ENCODE assay signal across 33 cellular contexts in genomic region chr9:132147839-132148238, GRCh38.
"Had no signal": no experiment of that assay in that cellular context is flagged by ENCODE, and none has a peak within 500 bp of the region (broad histone marks: within the 10 kb centered on the region; RNA-seq: fewer than 3 reads in every experiment).

No MANE protein-coding gene starts in this region.

- H3K27ac ChIP-seq: ascending aorta, breast epithelium, cardiac muscle cell, colonic mucosa, epithelial cell of prostate, esophagus squamous epithelium, gastroesophageal sphincter, WERI-Rb-1 had no signal

- H3K36me3 Mint-ChIP-seq: activated CD4-positive, alpha-beta memory T cell treated with anti-CD3 and anti-CD28 coated beads for 36 hours; activated CD8-positive, alpha-beta memory T cell treated with anti-CD3 and anti-CD28 coated beads, Interleukin-2, amount 10 ng/mL, durations not matched to agents 7 days and 5 days; activated naive CD4-positive, alpha-beta T cell treated with anti-CD3 and anti-CD28 coated beads, Interleukin-2, amount 10 ng/mL, durations not matched to agents 7 days and 5 days; activated naive CD4-positive, alpha-beta T cell treated with anti-CD3 and anti-CD28 coated beads, Interleukin-2, amount 50 U/mL, for 72 hours; activated naive CD8-positive, alpha-beta T cell treated with anti-CD3 and anti-CD28 coated beads, Interleukin-2, amount 10 ng/mL, durations not matched to agents 7 days and 5 days; brain had no signal

- H3K9me3 Mint-ChIP-seq: activated CD4-positive, alpha-beta T cell treated with anti-CD3 and anti-CD28 coated beads, Interleukin-2, amount 10 ng/mL, durations not matched to agents 24 days and 14 days; activated naive CD4-positive, alpha-beta T cell treated with anti-CD3 and anti-CD28 coated beads, Interleukin-2, amount 10 ng/mL, durations not matched to agents 7 days and 5 days; activated naive CD4-positive, alpha-beta T cell treated with anti-CD3 and anti-CD28 coated beads, Interleukin-2, amount 50 U/mL, for 72 hours; activated naive CD8-positive, alpha-beta T cell treated with anti-CD3 and anti-CD28 coated beads, Interleukin-2, amount 10 ng/mL, durations not matched to agents 7 days and 5 days; activated T-cell treated with anti-CD3 and anti-CD28 coated beads, Interleukin-2, amount 50 U/mL, for 72 hours; T-helper 2 cell treated with Interferon-gamma antibody and Interleukin-4, amounts not matched to agents 5 μg/mL and 100 μg/mL, for 36 hours had no signal

- H3K4me1 Mint-ChIP-seq: activated naive CD4-positive, alpha-beta T cell treated with anti-CD3 and anti-CD28 coated beads, Interleukin-2, amount 10 ng/mL, durations not matched to agents 7 days and 5 days had no signal

- DNase-seq: activated CD4-positive, alpha-beta T cell treated with anti-CD3 and anti-CD28 coated beads, Interleukin-2, amount 10 ng/mL, durations not matched to agents 24 days and 14 days; activated CD4-positive, CD25-positive, alpha-beta regulatory T cell; activated CD4-positive, CD25-positive, alpha-beta regulatory T cell treated with anti-CD3 and anti-CD28 coated beads, Interleukin-2, amount 50 U/mL, for 72 hours; activated CD8-positive, alpha-beta memory T cell treated with anti-CD3 and anti-CD28 coated beads, Interleukin-2, amount 50 U/mL, for 4 hours; activated gamma-delta T cell; activated naive CD4-positive, alpha-beta T cell; activated naive CD4-positive, alpha-beta T cell treated with anti-CD3 and anti-CD28 coated beads, Interleukin-2, amount 10 ng/mL, durations not matched to agents 7 days and 5 days; activated naive CD8-positive, alpha-beta T cell treated with anti-CD3 and anti-CD28 coated beads, Interleukin-2, amount 10 ng/mL, durations not matched to agents 7 days and 5 days; activated T-cell treated with anti-CD3 and anti-CD28 coated beads, Interleukin-2, amount 50 U/mL, for 1 hour; central memory CD4-positive, alpha-beta T cell; cerebellar nuclear complex; colonic mucosa; effector CD8-positive, alpha-beta T cell; esophagus squamous epithelium; foreskin melanocyte; T-helper 17 cell; T1000; WERI-Rb-1 had no signal

- H3K4me1 ChIP-seq: ascending aorta, breast epithelium, colonic mucosa, esophagus squamous epithelium, gastroesophageal sphincter had no signal

- H3K27me3 ChIP-seq: ascending aorta, colonic mucosa had no signal

- H3K4me3 Mint-ChIP-seq: activated CD4-positive, alpha-beta memory T cell treated with anti-CD3 and anti-CD28 coated beads for 36 hours; activated CD4-positive, alpha-beta T cell treated with anti-CD3 and anti-CD28 coated beads for 36 hours; activated CD4-positive, alpha-beta T cell treated with anti-CD3 and anti-CD28 coated beads, Interleukin-2, amount 10 ng/mL, durations not matched to agents 24 days and 14 days; activated CD8-positive, alpha-beta memory T cell treated with anti-CD3 and anti-CD28 coated beads, Interleukin-2, amount 10 ng/mL, durations not matched to agents 7 days and 5 days; activated CD8-positive, alpha-beta T cell treated with anti-CD3 and anti-CD28 coated beads, Interleukin-2, amount 10 ng/mL, durations not matched to agents 7 days and 5 days; activated naive CD4-positive, alpha-beta T cell treated with anti-CD3 and anti-CD28 coated beads, Interleukin-2, amount 10 ng/mL, durations not matched to agents 7 days and 5 days; activated naive CD8-positive, alpha-beta T cell treated with anti-CD3 and anti-CD28 coated beads, Interleukin-2, amount 10 ng/mL, durations not matched to agents 7 days and 5 days; activated T-cell treated with anti-CD3 and anti-CD28 coated beads, Interleukin-2, amount 50 U/mL, for 72 hours; brain; T-helper 17 cell; T-helper 2 cell treated with Interferon-gamma antibody and Interleukin-4, amounts not matched to agents 5 μg/mL and 100 μg/mL, for 36 hours had no signal

- H3K36me3 ChIP-seq: ascending aorta, breast epithelium, cardiac muscle cell, colonic mucosa, esophagus squamous epithelium, gastroesophageal sphincter, WERI-Rb-1 had no signal

- ATAC-seq: activated CD4-positive, alpha-beta T cell treated with anti-CD3 and anti-CD28 coated beads for 36 hours; activated CD8-positive, alpha-beta T cell treated with anti-CD3 and anti-CD28 coated beads, Interleukin-2, amount 10 ng/mL, durations not matched to agents 7 days and 5 days; gastroesophageal sphincter; T-helper 17 cell had no signal

- H3K4me3 ChIP-seq: ascending aorta, breast epithelium, cardiac muscle cell, colonic mucosa, esophagus squamous epithelium, gastroesophageal sphincter had no signal

- H3K9me3 ChIP-seq: ascending aorta, breast epithelium, colonic mucosa, esophagus squamous epithelium, gastroesophageal sphincter had no signal

- H3K27ac Mint-ChIP-seq: activated CD4-positive, alpha-beta memory T cell treated with anti-CD3 and anti-CD28 coated beads for 36 hours; activated CD4-positive, alpha-beta T cell treated with anti-CD3 and anti-CD28 coated beads for 36 hours; activated CD4-positive, alpha-beta T cell treated with anti-CD3 and anti-CD28 coated beads, Interleukin-2, amount 10 ng/mL, durations not matched to agents 24 days and 14 days; activated CD8-positive, alpha-beta memory T cell treated with anti-CD3 and anti-CD28 coated beads, Interleukin-2, amount 10 ng/mL, durations not matched to agents 7 days and 5 days; activated CD8-positive, alpha-beta T cell treated with anti-CD3 and anti-CD28 coated beads, Interleukin-2, amount 10 ng/mL, durations not matched to agents 7 days and 5 days; activated naive CD4-positive, alpha-beta T cell treated with anti-CD3 and anti-CD28 coated beads, Interleukin-2, amount 10 ng/mL, durations not matched to agents 7 days and 5 days; activated naive CD8-positive, alpha-beta T cell treated with anti-CD3 and anti-CD28 coated beads, Interleukin-2, amount 10 ng/mL, durations not matched to agents 7 days and 5 days; activated T-cell treated with anti-CD3 and anti-CD28 coated beads, Interleukin-2, amount 50 U/mL, for 72 hours; T-helper 17 cell; T-helper 2 cell treated with Interferon-gamma antibody and Interleukin-4, amounts not matched to agents 5 μg/mL and 100 μg/mL, for 36 hours had no signal

- FAIRE-seq: endometrium, endothelial cell of umbilical vein had no signal
